15 cellular contexts compared by ENCODE assay signal in genomic region chr10:124138195-124138882, GRCh38. TPM values are rescaled to one million over a fixed set of nuclear protein-coding genes. Genes with fewer than 3 reads are reported as not detected.
DNase-seq lines count a peak whose midpoint lies in the region; ATAC-seq and TF ChIP-seq lines count a peak whose summit lies in the region.
"Had no signal": no experiment of that assay in that cellular context is flagged by ENCODE, and none has a peak within 500 bp of the region (broad histone marks: within the 10 kb centered on the region; RNA-seq: fewer than 3 reads in every experiment).

No MANE protein-coding gene starts in this region.

- H3K4me3 ChIP-seq in body of pancreas: no peak overlapping the region

- no peak for TF ChIP-seq POLR2A in body of pancreas (IDR thresholded peaks at IDR 0.05)

- no peak for TF ChIP-seq CTCF in body of pancreas (IDR thresholded peaks at IDR 0.05)

- H3K9me3 ChIP-seq in body of pancreas: no peaks in the 10 kb centered on the region

- no peaks in the 10 kb centered on the region for H3K36me3 ChIP-seq in body of pancreas (replicated peaks in 1 of 2; ENCODE audit: insufficient read depth in 1 of 2, low read depth in 2 of 2)

- peak overlapping the region in 3 of 4 donors; percentile 49 to 64 (median 64) for H3K27ac ChIP-seq in body of pancreas

- DNase-seq in C1 segment of cervical spinal cord (lab: John Stamatoyannopoulos, UW): peak in 8 of 14 donors; percentile 5 to 65 (median 46)
- DNase-seq in body of pancreas: peak in 3 of 4 donors; percentile 40 to 68 (median 58)
- peak in 26 of 51 donors; percentile 11 to 82 (median 50) for DNase-seq in hypothalamus (lab: John Stamatoyannopoulos, UW)
- peak; percentile 41 for DNase-seq in renal cortical epithelial cell (ENCODE audit: low read depth)
- no peak for DNase-seq in DMS153 (lab: John Stamatoyannopoulos, UW)
- DNase-seq in activated CD4-positive, alpha-beta T cell treated with anti-CD3 and anti-CD28 coated beads for 48 hours: no peak
- DNase-seq in NCI-H2171 (lab: John Stamatoyannopoulos, UW): no peak
- DNase-seq in SW 1271 (lab: John Stamatoyannopoulos, UW): no peak
- DNase-seq: AML-193; foreskin melanocyte; GOT3; Karpas-422; NCI-H2081 treated with DMSO at 0.1 percent for 48 hours; NK-92 treated with Interleukin-12 subunit alpha and Interleukin-12 subunit beta, amount 100 ng/mL, for 24 hours had no signal

- H3K27me3 ChIP-seq in body of pancreas: no peaks in the 10 kb centered on the region

- ATAC-seq in body of pancreas: peak; percentile 91
- ATAC-seq: stimulated activated effector memory CD8-positive, alpha-beta T cell treated with anti-CD3 and anti-CD28 coated beads, Interleukin-12 subunit alpha, Interleukin-12 subunit beta, amount 100 ng/mL, for 72 hours had no signal

- 55 to 65% methylated on average over 3 of the region's 3 CpGs for WGBS in body of pancreas, 2 donors

- peaks cover 10% of the 10 kb centered on the region for H3K4me1 ChIP-seq in body of pancreas

- intact Hi-C loops in body of pancreas (cut with DNase I): no loop called here

RNA-seq across cellular contexts. Expression of gene CHST15, which starts 44.9 kb away (rescaled TPM):
- total RNA-seq in body of pancreas (10 to 100 TPM; 18.5 to 21.5 TPM), renal cortical epithelial cell (33.7 and 38.3 TPM in 2 replicates)

Comparison
In these comparisons a context has a peak if more than half of its experiments do, and no peak if none do; other contexts are left out.
1. DNase-seq: peak in C1 segment of cervical spinal cord (8 of 14), body of pancreas (3 of 4), hypothalamus (26 of 51) and renal cortical epithelial cell (single experiment); none in DMS153 (single experiment), activated CD4-positive, alpha-beta T cell treated with anti-CD3 and anti-CD28 coated beads for 48 hours (single experiment), NCI-H2171 (single experiment) and SW 1271 (0 of 2).